ENCODE assay signal across 22 cellular contexts in the genomic region with DNA sequence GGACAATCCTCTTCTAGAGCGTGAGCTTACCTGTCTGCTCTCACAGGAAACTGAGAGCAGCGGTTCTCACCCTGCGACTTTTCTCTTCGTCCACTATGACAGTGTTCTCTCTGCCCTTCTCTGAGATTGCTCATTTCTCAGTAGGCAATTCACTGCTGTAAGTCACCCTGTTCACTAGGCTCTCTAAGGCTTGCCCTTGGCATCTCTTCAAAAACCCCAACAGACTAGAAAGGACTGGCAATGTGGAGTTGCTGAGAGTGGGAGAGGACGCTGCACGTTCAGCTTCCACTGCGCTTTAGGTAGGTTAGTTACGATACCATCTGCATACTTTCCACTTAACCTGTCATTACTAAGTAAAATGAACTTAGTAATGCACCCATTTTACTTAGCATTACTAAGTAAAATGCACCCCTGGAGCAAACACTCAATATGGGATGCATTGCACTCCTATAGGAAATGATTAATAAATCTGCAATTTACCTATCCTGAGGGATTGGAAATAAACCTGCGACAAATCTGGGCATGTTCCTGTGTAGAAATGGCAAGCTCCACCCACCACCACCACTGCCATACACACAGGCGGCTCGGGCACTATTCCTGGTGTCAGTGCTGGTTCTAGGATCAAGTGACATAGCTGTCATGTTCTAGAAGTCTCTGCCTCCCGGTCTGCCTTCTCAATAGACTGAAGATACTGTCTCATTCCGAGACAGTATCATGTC.
"Had no signal": no experiment of that assay in that cellular context is flagged by ENCODE, and none has a peak within 500 bp of the region (broad histone marks: within the 10 kb centered on the region; RNA-seq: fewer than 3 reads in every experiment).

No MANE protein-coding gene starts in this region.

- H3K9me3 ChIP-seq: thyroid gland had no signal

- H3K27me3 ChIP-seq: thyroid gland had no signal

- H3K27ac ChIP-seq: thyroid gland had no signal

- H3K4me1 ChIP-seq: thyroid gland had no signal

- H3K4me3 Mint-ChIP-seq: activated B cell treated with CpG ODN at 0.5 μM for 24 hours; activated CD4-positive, alpha-beta memory T cell treated with anti-CD3 and anti-CD28 coated beads for 36 hours; nephron; T-helper 2 cell treated with Interferon-gamma antibody and Interleukin-4, amounts not matched to agents 5 μg/mL and 100 μg/mL, for 36 hours had no signal

- H3K27ac Mint-ChIP-seq: activated B cell treated with CpG ODN at 0.5 μM for 24 hours; activated CD4-positive, alpha-beta memory T cell treated with anti-CD3 and anti-CD28 coated beads for 36 hours; nephron; T-helper 2 cell treated with Interferon-gamma antibody and Interleukin-4, amounts not matched to agents 5 μg/mL and 100 μg/mL, for 36 hours had no signal

- H3K4me3 ChIP-seq: thyroid gland had no signal

- ATAC-seq: left lobe of liver had no signal

- DNase-seq: activated B cell treated with CpG ODN at 0.5 μM for 24 hours; activated CD4-positive, alpha-beta memory T cell treated with anti-CD3 and anti-CD28 coated beads for 36 hours; activated CD4-positive, alpha-beta T cell treated with anti-CD3 and anti-CD28 coated beads for 4 hours; activated effector memory CD4-positive, alpha-beta T cell treated with anti-CD3 and anti-CD28 coated beads, Interleukin-2, amount 50 U/mL, for 16 hours; activated naive CD4-positive, alpha-beta T cell treated with anti-CD3 and anti-CD28 coated beads, Interleukin-2, amount 50 U/mL, for 16 hours; activated T-cell treated with anti-CD3 and anti-CD28 coated beads, Interleukin-2, amount 50 U/mL, for 48 hours; aorta; cerebellar nuclear complex; effector CD4-positive, alpha-beta T cell; foreskin fibroblast; glutamatergic neuron; hippocampal formation; islet precursor cell; midbrain; nucleus accumbens; posterior cingulate gyrus; retina; stimulated activated naive CD4-positive, alpha-beta T cell; thyroid gland had no signal

- H3K4me1 Mint-ChIP-seq: activated B cell treated with CpG ODN at 0.5 μM for 24 hours, nephron had no signal

- H3K27me3 Mint-ChIP-seq: activated B cell treated with CpG ODN at 0.5 μM for 24 hours; activated CD4-positive, alpha-beta memory T cell treated with anti-CD3 and anti-CD28 coated beads for 36 hours had no signal
